In the genomic region with DNA sequence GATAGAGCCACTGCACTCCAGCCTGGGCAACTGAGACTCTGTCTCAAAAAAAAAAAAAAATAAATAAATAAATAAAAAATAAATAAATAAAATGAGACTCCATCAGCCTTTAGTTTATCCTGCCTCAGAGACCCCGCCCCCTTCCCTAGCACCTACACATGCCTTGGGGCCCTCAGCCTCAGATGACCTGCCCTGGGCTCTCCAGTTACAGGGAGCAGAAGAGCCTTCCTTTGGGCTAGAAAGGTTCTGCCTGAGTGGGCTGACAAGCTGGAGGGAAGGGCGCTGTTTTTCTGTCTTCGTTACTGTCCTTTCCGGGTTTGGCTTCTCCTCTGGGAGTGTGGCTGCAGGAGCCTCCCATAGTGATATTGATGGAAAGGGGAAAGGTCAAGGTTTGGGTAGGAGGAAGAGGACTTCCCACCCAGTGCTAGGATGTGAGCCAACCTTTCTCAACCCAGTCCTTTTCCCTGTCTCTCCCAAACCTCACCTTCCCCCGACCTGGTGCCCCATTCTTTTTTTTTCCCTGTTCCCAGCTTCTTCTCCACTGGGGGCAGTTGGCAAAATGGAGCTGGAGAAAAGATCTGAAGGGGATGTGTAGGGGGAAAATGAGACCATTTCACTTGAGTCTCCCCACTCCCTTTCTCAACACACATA, we compare ENCODE assay signal across 9 cellular contexts. TPM values are rescaled to one million over a fixed set of nuclear protein-coding genes. Genes with fewer than 3 reads are reported as not detected.
DNase-seq lines count a peak whose midpoint lies in the region; ATAC-seq, FAIRE-seq and TF ChIP-seq lines count a peak whose summit lies in the region.
"Had no signal": no experiment of that assay in that cellular context is flagged by ENCODE, and none has a peak within 500 bp of the region (broad histone marks: within the 10 kb centered on the region; RNA-seq: fewer than 3 reads in every experiment).

No MANE protein-coding gene starts in this region.

- H3K4me2 ChIP-seq in PC-3 (ENCODE audit: low read length) = peak overlapping the region; percentile 85
- no peak overlapping the region for H3K4me2 ChIP-seq in endothelial cell of umbilical vein (ENCODE audit: insufficient read depth, low read length)
- peak overlapping the region; percentile 80 for H3K4me2 ChIP-seq in skeletal muscle satellite cell (ENCODE audit: low read length)

- no peaks in the 10 kb centered on the region for H3F3A ChIP-seq in PC-3 (ENCODE audit: low read length, unreplicated experiment)

- H3K4me1 ChIP-seq in PC-3 (ENCODE audit: insufficient read depth, low read length) = peaks cover 18% of the 10 kb centered on the region
- peaks cover 14% of the 10 kb centered on the region for H3K4me1 ChIP-seq in endothelial cell of umbilical vein (ENCODE audit: control insufficient read depth, extremely low read depth, insufficient read depth, low read length)
- peaks cover 24% of the 10 kb centered on the region for H3K4me1 ChIP-seq in skeletal muscle satellite cell (ENCODE audit: control insufficient read depth, insufficient read depth, low read length)

- no peaks in the 10 kb centered on the region for H3K9me2 ChIP-seq in PC-3 (replicated peaks; ENCODE audit: low read length)

- no peak for TF ChIP-seq CTCF in PC-3 (conservative IDR thresholded peaks at IDR 0.05; ENCODE audit: low read depth, low read length)
- no peak for TF ChIP-seq CTCF in endothelial cell of umbilical vein (IDR thresholded peaks at IDR 0.05; ENCODE audit: extremely low read depth in 1 of 2, insufficient read depth in 1 of 2, low read depth in 1 of 2, low read length in 2 of 2)

- POLR2A ChIA-PET in PC-3 (lab: Charles Lee; ENCODE audit: unreplicated experiment) = interaction anchor here (0.6 kb wide), 1 partner anchor 245 kb away, joined by 8 read pairs; no protein-coding TSS in a partner anchor
- POLR2A ChIA-PET in endothelial cell of umbilical vein (lab: Charles Lee) = interaction anchor here (0.7 to 1.1 kb wide), 2 partner anchors 48 to 68 kb away, joined by 3 to 4 read pairs; partner anchors contain the start of gene BANF1

- no peak overlapping the region for H3K27ac ChIP-seq in PC-3 (ENCODE audit: low read length)
- no peak overlapping the region for H3K27ac ChIP-seq in endothelial cell of umbilical vein (ENCODE audit: insufficient read depth, low read depth, low read length)

- FAIRE-seq in endothelial cell of umbilical vein (lab: Jason Lieb, UNC) = no peak

- H3K4me3 ChIP-seq in PC-3 (ENCODE audit: low read length) = 0 out of 2 replicates have a peak overlapping the region, but pooled peaks have one; percentile 93
- no peak overlapping the region for H3K4me3 ChIP-seq in endothelial cell of umbilical vein (replicated peaks in 1 of 3; ENCODE audit: insufficient read depth in 1 of 3, low read depth in 1 of 3, low read length in 3 of 3)
- H3K4me3 ChIP-seq in skeletal muscle satellite cell (ENCODE audit: low read length) = no peak overlapping the region

- H2AFZ ChIP-seq in PC-3 (ENCODE audit: low read length) = no peak overlapping the region
- peak overlapping the region; percentile 39 for H2AFZ ChIP-seq in endothelial cell of umbilical vein (ENCODE audit: low read depth, low read length)

- dilution Hi-C loops in endothelial cell of umbilical vein (cut with MboI; ENCODE audit: extremely low pct_ligation_motif_present, low sequenced_read_pairs) = no loop called here

- CTCF ChIA-PET in PC-3 (lab: Charles Lee) = no interaction called here
- CTCF ChIA-PET in endothelial cell of umbilical vein (lab: Charles Lee) = interaction anchor here (4.0 kb wide), 1 partner anchor 18 kb away, joined by 16 read pairs; no protein-coding TSS in a partner anchor

- H3K79me2 ChIP-seq in PC-3 (ENCODE audit: low read length) (peaks cover 34% of the 10 kb centered on the region), endothelial cell of umbilical vein (ENCODE audit: control insufficient read depth, insufficient read depth, low read length) (peaks cover 28% of the 10 kb centered on the region)

- intact Hi-C loops in PC-3 (cut with micrococcal nuclease) (no loop called here), endothelial cell of umbilical vein (cut with micrococcal nuclease) (loop anchor here (5.0 kb wide), 1 partner anchor 133 kb away; the partner anchor contains the start of genes C11orf68 and DRAP1)

- H3K27me3 ChIP-seq in PC-3 (ENCODE audit: low read length) (no peaks in the 10 kb centered on the region), endothelial cell of umbilical vein (ENCODE audit: control insufficient read depth in 2 of 2, insufficient read depth in 2 of 2, low read length in 2 of 2) (peaks cover 2 to 3% of the 10 kb centered on the region in 2 experiments), skeletal muscle satellite cell (ENCODE audit: control insufficient read depth, insufficient read depth, low read length) (no peaks in the 10 kb centered on the region)
- H3K27me3 ChIP-seq: SJSA1 had no signal

- BruUV-seq in PC-3 (replicated peaks; lab: Mats Ljungman, UMichigan) = no TSS peak
- no TSS peak for BruUV-seq in endothelial cell of umbilical vein (replicated peaks; lab: Mats Ljungman, UMichigan)

- no peak for TF ChIP-seq POLR2A in endothelial cell of umbilical vein (IDR thresholded peaks at IDR 0.05; ENCODE audit: low read depth, low read length)

- H3K36me3 ChIP-seq in PC-3 (ENCODE audit: low read depth, low read length) = peaks cover 14% of the 10 kb centered on the region
- H3K36me3 ChIP-seq in endothelial cell of umbilical vein (ENCODE audit: control insufficient read depth in 2 of 2, extremely low read depth in 1 of 2, insufficient read depth in 2 of 2, low read length in 2 of 2) = peaks cover 4 to 11% of the 10 kb centered on the region in 2 experiments
- H3K36me3 ChIP-seq in skeletal muscle satellite cell (ENCODE audit: insufficient read depth, low read length) = peaks cover 13% of the 10 kb centered on the region

- no peaks in the 10 kb centered on the region for H4K20me1 ChIP-seq in PC-3 (ENCODE audit: low read length)
- H4K20me1 ChIP-seq in endothelial cell of umbilical vein (replicated peaks; ENCODE audit: control insufficient read depth, extremely low read depth, insufficient read depth, low read length) = no peaks in the 10 kb centered on the region

- H3K9ac ChIP-seq in PC-3 (ENCODE audit: low read length) = no peak overlapping the region
- no peak overlapping the region for H3K9ac ChIP-seq in endothelial cell of umbilical vein (replicated peaks; ENCODE audit: extremely low read depth, insufficient read depth, low read length)
- peak overlapping the region; percentile 98 for H3K9ac ChIP-seq in skeletal muscle satellite cell (ENCODE audit: low read depth, low read length)

- H3K9me1 ChIP-seq in endothelial cell of umbilical vein (replicated peaks; ENCODE audit: control insufficient read depth, extremely low read depth, insufficient read depth, low read length) = no peaks in the 10 kb centered on the region

- ATAC-seq in PC-3 = no peak
- ATAC-seq in HG03469 (IDR thresholded peaks at IDR 0.05; ENCODE audit: unreplicated experiment) = no peak

- DNase-seq in NCI-H510A treated with DMSO at 0.1 percent for 48 hours (lab: John Stamatoyannopoulos, UW) = peak; percentile 24
- DNase-seq in NCI-H510A (lab: John Stamatoyannopoulos, UW) = no peak
- DNase-seq in PC-3 = no peak
- no peak for DNase-seq in endothelial cell of umbilical vein (ENCODE audit: low read depth, low spot score)
- DNase-seq in HK-2 (ENCODE audit: unreplicated experiment) = no peak
- no peak for DNase-seq in activated gamma-delta T cell treated with Interleukin-2 at 50 U/mL for 16 hours

- H3K9me3 ChIP-seq in PC-3 (ENCODE audit: low read length) (no peaks in the 10 kb centered on the region), endothelial cell of umbilical vein (replicated peaks; ENCODE audit: control insufficient read depth, insufficient read depth, low read length) (no peaks in the 10 kb centered on the region), skeletal muscle satellite cell (replicated peaks; ENCODE audit: low read length) (no peaks in the 10 kb centered on the region)
- H3K9me3 ChIP-seq: SJSA1 had no signal

RNA-seq across cellular contexts. Expression of gene SF3B2, which starts 1.5 kb away (rescaled TPM):
- 241 and 318 TPM in 2 replicates for total RNA-seq in PC-3 (2014; rRNA removed)
- 179 and 196 TPM in 2 replicates for total RNA-seq in endothelial cell of umbilical vein
- 99.4 and 132 TPM in 2 replicates for polyA plus RNA-seq in endothelial cell of umbilical vein
- 127 and 139 TPM in 2 replicates for polyA plus RNA-seq in endothelial cell of umbilical vein (2011; cell fraction: cytosol; rRNA removed)
- 131 and 143 TPM in 2 replicates for polyA plus RNA-seq in endothelial cell of umbilical vein (2011; cell fraction: nucleus; rRNA removed)
- polyA plus RNA-seq in endothelial cell of umbilical vein (2012) = 160 and 170 TPM in 2 replicates
- 37.8 and 42.4 TPM in 2 replicates for polyA minus RNA-seq in endothelial cell of umbilical vein
- 65.5 TPM for polyA minus RNA-seq in endothelial cell of umbilical vein (2011; cell fraction: cytosol; rRNA and poly(A)+ RNA removed)
- polyA minus RNA-seq in endothelial cell of umbilical vein (2011; cell fraction: nucleus; rRNA and poly(A)+ RNA removed) = 32.6 and 36.4 TPM in 2 replicates
- 158 and 185 TPM in 2 replicates for total RNA-seq in skeletal muscle satellite cell (2012; rRNA removed)

RNA-seq across cellular contexts. Expression of gene GAL3ST3, which starts 1.7 kb away (rescaled TPM):
- total RNA-seq in PC-3 (2014; rRNA removed) (not detected in 2 replicates), endothelial cell of umbilical vein (not detected in 2 replicates)
- 0.15 and 0.24 TPM in 2 replicates for polyA plus RNA-seq in endothelial cell of umbilical vein
- 0.04 and 0.06 TPM in 2 replicates for polyA plus RNA-seq in endothelial cell of umbilical vein (2011; cell fraction: cytosol; rRNA removed)
- 0.17 TPM in 1 of 2 replicates, not detected in the other for polyA plus RNA-seq in endothelial cell of umbilical vein (2011; cell fraction: nucleus; rRNA removed)
- polyA plus RNA-seq in endothelial cell of umbilical vein (2012) = not detected in 2 replicates
- not detected in 2 replicates for polyA minus RNA-seq in endothelial cell of umbilical vein
- polyA minus RNA-seq in endothelial cell of umbilical vein (2011; cell fraction: cytosol; rRNA and poly(A)+ RNA removed) = not detected
- polyA minus RNA-seq in endothelial cell of umbilical vein (2011; cell fraction: nucleus; rRNA and poly(A)+ RNA removed) = not detected in 2 replicates
- total RNA-seq in skeletal muscle satellite cell (2012; rRNA removed) = not detected in 2 replicates
- total RNA-seq: SJSA1 had no signal

RNA-seq across cellular contexts. Expression of gene PACS1, which starts 19.4 kb away (rescaled TPM):
- 28.7 and 31.5 TPM in 2 replicates for total RNA-seq in PC-3 (2014; rRNA removed)
- total RNA-seq in endothelial cell of umbilical vein = 52.8 and 64.4 TPM in 2 replicates
- polyA plus RNA-seq in endothelial cell of umbilical vein = 24.8 and 26.4 TPM in 2 replicates
- polyA plus RNA-seq in endothelial cell of umbilical vein (2011; cell fraction: cytosol; rRNA removed) = 25.8 and 31.1 TPM in 2 replicates
- 52.0 and 54.9 TPM in 2 replicates for polyA plus RNA-seq in endothelial cell of umbilical vein (2011; cell fraction: nucleus; rRNA removed)
- polyA plus RNA-seq in endothelial cell of umbilical vein (2012) = 53.6 and 59.1 TPM in 2 replicates
- 60.0 and 67.9 TPM in 2 replicates for polyA minus RNA-seq in endothelial cell of umbilical vein
- polyA minus RNA-seq in endothelial cell of umbilical vein (2011; cell fraction: cytosol; rRNA and poly(A)+ RNA removed) = 63.5 TPM
- 63.3 and 93.6 TPM in 2 replicates for polyA minus RNA-seq in endothelial cell of umbilical vein (2011; cell fraction: nucleus; rRNA and poly(A)+ RNA removed)
- 16.4 and 17.0 TPM in 2 replicates for total RNA-seq in skeletal muscle satellite cell (2012; rRNA removed)

RNA-seq across cellular contexts. Expression of gene CATSPER1, which starts 24.4 kb away (rescaled TPM):
- 0.17 and 1.1 TPM in 2 replicates for total RNA-seq in PC-3 (2014; rRNA removed)
- total RNA-seq in endothelial cell of umbilical vein = 1.0 and 1.3 TPM in 2 replicates
- 0.68 and 0.89 TPM in 2 replicates for polyA plus RNA-seq in endothelial cell of umbilical vein
- 1.1 and 1.7 TPM in 2 replicates for polyA plus RNA-seq in endothelial cell of umbilical vein (2011; cell fraction: cytosol; rRNA removed)
- 0.41 and 0.58 TPM in 2 replicates for polyA plus RNA-seq in endothelial cell of umbilical vein (2011; cell fraction: nucleus; rRNA removed)
- polyA plus RNA-seq in endothelial cell of umbilical vein (2012) = 0.58 and 0.78 TPM in 2 replicates
- polyA minus RNA-seq in endothelial cell of umbilical vein = 0.42 TPM in 1 of 2 replicates, not detected in the other
- 0.61 TPM for polyA minus RNA-seq in endothelial cell of umbilical vein (2011; cell fraction: cytosol; rRNA and poly(A)+ RNA removed)
- polyA minus RNA-seq in endothelial cell of umbilical vein (2011; cell fraction: nucleus; rRNA and poly(A)+ RNA removed) = 0.48 TPM in 1 of 2 replicates, not detected in the other
- total RNA-seq in skeletal muscle satellite cell (2012; rRNA removed) = 0.44 and 1.0 TPM in 2 replicates

RNA-seq across cellular contexts. Expression of gene CST6, which starts 38.9 kb away (rescaled TPM):
- total RNA-seq in PC-3 (2014; rRNA removed) (74.5 and 84.2 TPM in 2 replicates), endothelial cell of umbilical vein (0.46 and 0.92 TPM in 2 replicates)
- 2.2 and 2.5 TPM in 2 replicates for polyA plus RNA-seq in endothelial cell of umbilical vein
- polyA plus RNA-seq in endothelial cell of umbilical vein (2011; cell fraction: cytosol; rRNA removed) = 0.74 and 1.1 TPM in 2 replicates
- polyA plus RNA-seq in endothelial cell of umbilical vein (2011; cell fraction: nucleus; rRNA removed) = 0.36 TPM in 1 of 2 replicates, not detected in the other
- polyA plus RNA-seq in endothelial cell of umbilical vein (2012) = not detected in 2 replicates
- polyA minus RNA-seq in endothelial cell of umbilical vein = 0.93 TPM in 1 of 2 replicates, not detected in the other
- not detected for polyA minus RNA-seq in endothelial cell of umbilical vein (2011; cell fraction: cytosol; rRNA and poly(A)+ RNA removed)
- not detected in 2 replicates for polyA minus RNA-seq in endothelial cell of umbilical vein (2011; cell fraction: nucleus; rRNA and poly(A)+ RNA removed)
- total RNA-seq in skeletal muscle satellite cell (2012; rRNA removed) = 0.76 and 1.3 TPM in 2 replicates
- total RNA-seq: SJSA1 had no signal
